Comparison of ENCODE assay signal across 23 cellular contexts in genomic region chr2:136232447-136233172, GRCh38.
"Had no signal": no experiment of that assay in that cellular context is flagged by ENCODE, and none has a peak within 500 bp of the region (broad histone marks: within the 10 kb centered on the region; RNA-seq: fewer than 3 reads in every experiment).

No MANE protein-coding gene starts in this region.

- H3K9me3 Mint-ChIP-seq: dendritic cell treated with granulocyte-macrophage colony-stimulating factor and Interleukin-4, amounts not matched to agents 40 ng/mL and 50 ng/mL, for 4 days; stimulated activated naive CD8-positive, alpha-beta T cell treated with anti-CD3 and anti-CD28 coated beads, Interleukin-15, Interleukin-2, amounts not matched to agents 100 ng/mL and 50 ng/mL, for 24 hours; T-helper 2 cell treated with Interferon-gamma antibody and Interleukin-4, amounts not matched to agents 5 μg/mL and 100 μg/mL, for 36 hours had no signal

- H3K4me3 Mint-ChIP-seq: activated naive CD8-positive, alpha-beta T cell; activated T-cell treated with anti-CD3 and anti-CD28 coated beads, Interleukin-2, amount 50 U/mL, for 24 hours; dendritic cell treated with granulocyte-macrophage colony-stimulating factor and Interleukin-4, amounts not matched to agents 40 ng/mL and 50 ng/mL, for 4 days; stimulated activated naive CD8-positive, alpha-beta T cell treated with anti-CD3 and anti-CD28 coated beads, Interleukin-15, Interleukin-2, amounts not matched to agents 100 ng/mL and 50 ng/mL, for 24 hours; T-helper 2 cell treated with Interferon-gamma antibody and Interleukin-4, amounts not matched to agents 5 μg/mL and 100 μg/mL, for 36 hours had no signal

- H3K36me3 ChIP-seq: adrenal gland, ascending aorta, brain microvascular endothelial cell, thyroid gland, upper lobe of right lung, WERI-Rb-1 had no signal

- H3K4me3 ChIP-seq: adrenal gland, ascending aorta, mucosa of descending colon, thyroid gland, upper lobe of right lung had no signal

- H3K27me3 Mint-ChIP-seq: activated naive CD8-positive, alpha-beta T cell; activated T-cell treated with anti-CD3 and anti-CD28 coated beads, Interleukin-2, amount 50 U/mL, for 24 hours; dendritic cell treated with granulocyte-macrophage colony-stimulating factor and Interleukin-4, amounts not matched to agents 40 ng/mL and 50 ng/mL, for 4 days; stimulated activated naive CD8-positive, alpha-beta T cell treated with anti-CD3 and anti-CD28 coated beads, Interleukin-15, Interleukin-2, amounts not matched to agents 100 ng/mL and 50 ng/mL, for 24 hours had no signal

- H3K9me3 ChIP-seq: adrenal gland, ascending aorta, mucosa of descending colon, thyroid gland, upper lobe of right lung had no signal

- H3K4me1 ChIP-seq: ascending aorta, thyroid gland, upper lobe of right lung had no signal

- H3K27me3 ChIP-seq: adrenal gland, ascending aorta, brain microvascular endothelial cell, thyroid gland, upper lobe of right lung had no signal

- DNase-seq: activated CD4-positive, alpha-beta T cell treated with anti-CD3 and anti-CD28 coated beads, Interleukin-2, amount 50 U/mL, for 4 hours; activated CD8-positive, alpha-beta memory T cell treated with anti-CD3 and anti-CD28 coated beads for 24 hours; activated CD8-positive, alpha-beta memory T cell treated with anti-CD3 and anti-CD28 coated beads, Interleukin-2, amount 50 U/mL, for 4 hours; activated naive CD4-positive, alpha-beta T cell; activated T-cell treated with anti-CD3 and anti-CD28 coated beads, Interleukin-2, amount 50 U/mL, for 24 hours; brain microvascular endothelial cell; caudate nucleus; effector CD4-positive, alpha-beta T cell; left colon; mesenchymal stem cell; mucosa of descending colon; stimulated activated CD4-positive, alpha-beta T cell treated with anti-CD3 and anti-CD28 coated beads, Interleukin-4, amount 100 ng/mL, for 24 hours; substantia nigra; thyroid gland; upper lobe of right lung; WERI-Rb-1 had no signal

- ATAC-seq: left colon, mucosa of descending colon, upper lobe of right lung had no signal

- H3K27ac Mint-ChIP-seq: activated naive CD8-positive, alpha-beta T cell; activated T-cell treated with anti-CD3 and anti-CD28 coated beads, Interleukin-2, amount 50 U/mL, for 24 hours; activated T-helper 2 cell treated with anti-CD3 and anti-CD28 coated beads, Interferon-gamma antibody, Interleukin-2, Interleukin-4, amounts not matched to agents 10 μg/mL and 5 μg/mL and 100 μg/mL, durations not matched to agents 14 hours and 24 hours and 36 hours; dendritic cell treated with granulocyte-macrophage colony-stimulating factor and Interleukin-4, amounts not matched to agents 40 ng/mL and 50 ng/mL, for 4 days; stimulated activated naive CD8-positive, alpha-beta T cell treated with anti-CD3 and anti-CD28 coated beads, Interleukin-15, Interleukin-2, amounts not matched to agents 100 ng/mL and 50 ng/mL, for 24 hours had no signal

- H3K27ac ChIP-seq: ascending aorta, brain microvascular endothelial cell, thyroid gland, upper lobe of right lung, WERI-Rb-1 had no signal
